11 cellular contexts compared by ENCODE assay signal in genomic region chr6:35401514-35401913, GRCh38. TPM values are rescaled to one million over a fixed set of nuclear protein-coding genes. Genes with fewer than 3 reads are reported as not detected.
A peak's percentile ranks its signal among the peaks of the same experiment; 100 is the strongest.
DNase-seq lines count a peak whose midpoint lies in the region; ATAC-seq and TF ChIP-seq lines count a peak whose summit lies in the region.
"Had no signal": no experiment of that assay in that cellular context is flagged by ENCODE, and none has a peak within 500 bp of the region (broad histone marks: within the 10 kb centered on the region; RNA-seq: fewer than 3 reads in every experiment).

No MANE protein-coding gene starts in this region.

- H3K4me1 Mint-ChIP-seq in activated naive CD8-positive, alpha-beta T cell treated with anti-CD3 and anti-CD28 coated beads, Interleukin-2, amount 10 ng/mL, durations not matched to agents 7 days and 5 days: peaks cover 22% of the 10 kb centered on the region
- peaks cover 21% of the 10 kb centered on the region for H3K4me1 Mint-ChIP-seq in activated naive CD8-positive, alpha-beta T cell treated with anti-CD3 and anti-CD28 coated beads for 36 hours
- H3K4me1 Mint-ChIP-seq in T-helper 17 cell: peaks cover 28% of the 10 kb centered on the region

- no peak for ATAC-seq in activated naive CD8-positive, alpha-beta T cell treated with anti-CD3 and anti-CD28 coated beads, Interleukin-2, amount 10 ng/mL, durations not matched to agents 7 days and 5 days (ENCODE audit: low read depth)
- ATAC-seq in T-helper 17 cell (no peak), left lung (peak; percentile 88), upper lobe of left lung (ENCODE audit: low FRiP score in 2 of 2) (peak; percentile 44 to 87), sciatic nerve (no peak)

- H3K27ac Mint-ChIP-seq in activated naive CD8-positive, alpha-beta T cell treated with anti-CD3 and anti-CD28 coated beads, Interleukin-2, amount 10 ng/mL, durations not matched to agents 7 days and 5 days: peak overlapping the region; percentile 59
- no peak overlapping the region for H3K27ac Mint-ChIP-seq in activated naive CD8-positive, alpha-beta T cell treated with anti-CD3 and anti-CD28 coated beads for 36 hours
- H3K27ac Mint-ChIP-seq in T-helper 17 cell: peak overlapping the region; percentile 59

- no peak for TF ChIP-seq POLR2A in upper lobe of left lung (IDR thresholded peaks at IDR 0.05)

- intact Hi-C loops in left lung (cut with DNase I) (no loop called here), sciatic nerve (cut with DNase I) (no loop called here)

- H3K4me3 ChIP-seq in left lung (no peak overlapping the region), upper lobe of left lung (no peak overlapping the region)
- H3K4me3 ChIP-seq: colonic mucosa had no signal

- H3K27ac ChIP-seq in left lung: peak overlapping the region in 1 of 2 donors; percentile 41
- H3K27ac ChIP-seq in upper lobe of left lung: peak overlapping the region in 3 of 4 donors; percentile 1 to 45 (median 27)
- H3K27ac ChIP-seq: colonic mucosa had no signal

- H3K9me3 Mint-ChIP-seq in activated naive CD8-positive, alpha-beta T cell treated with anti-CD3 and anti-CD28 coated beads, Interleukin-2, amount 10 ng/mL, durations not matched to agents 7 days and 5 days: no peaks in the 10 kb centered on the region
- no peaks in the 10 kb centered on the region for H3K9me3 Mint-ChIP-seq in activated naive CD8-positive, alpha-beta T cell treated with anti-CD3 and anti-CD28 coated beads for 36 hours

- H3K4me1 ChIP-seq in left lung (peaks cover 0 to 6% of the 10 kb centered on the region in 2 donors), upper lobe of left lung (peaks cover 7 to 32% (median 18%) of the 10 kb centered on the region in 4 donors)
- H3K4me1 ChIP-seq: colonic mucosa had no signal

- no peaks in the 10 kb centered on the region for H3K9me3 ChIP-seq in T-helper 17 cell (ENCODE audit: control insufficient read depth, low read length, poor library complexity, severe bottlenecking)
- no peaks in the 10 kb centered on the region for H3K9me3 ChIP-seq in left lung
- no peaks in the 10 kb centered on the region for H3K9me3 ChIP-seq in upper lobe of left lung
- H3K9me3 ChIP-seq: colonic mucosa had no signal

- no peak overlapping the region for H3K4me3 Mint-ChIP-seq in activated naive CD8-positive, alpha-beta T cell treated with anti-CD3 and anti-CD28 coated beads, Interleukin-2, amount 10 ng/mL, durations not matched to agents 7 days and 5 days
- H3K4me3 Mint-ChIP-seq in activated naive CD8-positive, alpha-beta T cell treated with anti-CD3 and anti-CD28 coated beads for 36 hours: no peak overlapping the region
- no peak overlapping the region for H3K4me3 Mint-ChIP-seq in T-helper 17 cell

- H3K27me3 ChIP-seq in left lung (no peaks in the 10 kb centered on the region), upper lobe of left lung (no peaks in the 10 kb centered on the region)
- H3K27me3 ChIP-seq: colonic mucosa had no signal

- DNase-seq in activated naive CD8-positive, alpha-beta T cell treated with anti-CD3 and anti-CD28 coated beads, Interleukin-2, amount 10 ng/mL, durations not matched to agents 7 days and 5 days: no peak
- no peak for DNase-seq in activated naive CD8-positive, alpha-beta T cell treated with anti-CD3 and anti-CD28 coated beads for 36 hours
- no peak for DNase-seq in T-helper 17 cell
- peak in 1 of 2 donors; percentile 71 for DNase-seq in left lung
- DNase-seq in upper lobe of left lung: peak in 1 of 2 donors; percentile 86
- no peak for DNase-seq in sciatic nerve (ENCODE audit: low spot score)
- no peak for DNase-seq in NCI-H128 (lab: John Stamatoyannopoulos, UW; ENCODE audit: unreplicated experiment)
- no peak for DNase-seq in effector CD4-positive, alpha-beta T cell
- DNase-seq: colonic mucosa, DMS79 treated with DMSO at 0.1 percent for 48 hours, hypothalamus had no signal

- H3K36me3 ChIP-seq in left lung (no peaks in the 10 kb centered on the region), upper lobe of left lung (no peaks in the 10 kb centered on the region)
- H3K36me3 ChIP-seq: colonic mucosa had no signal

- 66 to 82% methylated on average over 4 to 5 of the region's 5 CpGs for WGBS in upper lobe of left lung, 2 donors

- TF ChIP-seq EP300 in upper lobe of left lung (IDR thresholded peaks at IDR 0.05): peak in 1 of 4 donors; percentile 57

- H3K36me3 Mint-ChIP-seq in activated naive CD8-positive, alpha-beta T cell treated with anti-CD3 and anti-CD28 coated beads, Interleukin-2, amount 10 ng/mL, durations not matched to agents 7 days and 5 days: peaks cover 17% of the 10 kb centered on the region
- no peaks in the 10 kb centered on the region for H3K36me3 Mint-ChIP-seq in activated naive CD8-positive, alpha-beta T cell treated with anti-CD3 and anti-CD28 coated beads for 36 hours
- H3K36me3 Mint-ChIP-seq in T-helper 17 cell (ENCODE audit: low read depth): peaks cover 7% of the 10 kb centered on the region

- H3K27me3 Mint-ChIP-seq in activated naive CD8-positive, alpha-beta T cell treated with anti-CD3 and anti-CD28 coated beads, Interleukin-2, amount 10 ng/mL, durations not matched to agents 7 days and 5 days: no peaks in the 10 kb centered on the region
- H3K27me3 Mint-ChIP-seq in activated naive CD8-positive, alpha-beta T cell treated with anti-CD3 and anti-CD28 coated beads for 36 hours: no peaks in the 10 kb centered on the region
- no peaks in the 10 kb centered on the region for H3K27me3 Mint-ChIP-seq in T-helper 17 cell

- TF ChIP-seq CTCF in left lung (IDR thresholded peaks at IDR 0.05) (no peak), upper lobe of left lung (IDR thresholded peaks at IDR 0.05) (no peak)

- POLR2A ChIA-PET in activated naive CD8-positive, alpha-beta T cell treated with anti-CD3 and anti-CD28 coated beads, Interleukin-2, amount 10 ng/mL, durations not matched to agents 7 days and 5 days (lab: Charles Lee): interaction anchor here (0.6 to 0.8 kb wide), 2 partner anchors 16 to 50 kb away, joined by 3 to 7 read pairs; no protein-coding TSS in a partner anchor

RNA-seq across cellular contexts. Expression of gene FANCE, which starts 50.6 kb away (rescaled TPM):
- total RNA-seq in activated naive CD8-positive, alpha-beta T cell treated with anti-CD3 and anti-CD28 coated beads, Interleukin-2, amount 10 ng/mL, durations not matched to agents 7 days and 5 days: 10 to 100 TPM; 14.9 to 15.9 TPM
- total RNA-seq in activated naive CD8-positive, alpha-beta T cell treated with anti-CD3 and anti-CD28 coated beads for 36 hours: 10 to 100 TPM; 18.6 to 19.1 TPM
- total RNA-seq in T-helper 17 cell: 1 to 10 TPM; 3.7 to 4.5 TPM
- 1 to 10 TPM; 5.4 to 7.9 TPM for total RNA-seq in left lung
- total RNA-seq in upper lobe of left lung: 10 to 100 TPM in 3 of 6 donors, 1 to 10 TPM in 3; 6.1 to 13.3 (median 9.3) TPM
- 6.4 TPM for total RNA-seq in sciatic nerve

RNA-seq across cellular contexts. Expression of gene PPARD, which starts 59.2 kb away (rescaled TPM):
- total RNA-seq in activated naive CD8-positive, alpha-beta T cell treated with anti-CD3 and anti-CD28 coated beads, Interleukin-2, amount 10 ng/mL, durations not matched to agents 7 days and 5 days: 10 to 100 TPM; 43.0 to 45.9 TPM
- total RNA-seq in activated naive CD8-positive, alpha-beta T cell treated with anti-CD3 and anti-CD28 coated beads for 36 hours: 10 to 100 TPM; 17.0 to 17.8 TPM
- total RNA-seq in T-helper 17 cell: 10 to 100 TPM; 25.0 to 29.9 TPM
- 10 to 100 TPM; 23.5 to 28.4 TPM for total RNA-seq in left lung
- 10 to 100 TPM; 14.8 to 48.2 (median 31.5) TPM for total RNA-seq in upper lobe of left lung
- 26.7 TPM for total RNA-seq in sciatic nerve

Comparison
In these comparisons a context has a peak if more than half of its experiments do, and no peak if none do; other contexts are left out.
1. ATAC-seq: peak in left lung (single experiment) and upper lobe of left lung (2 of 2); none in activated naive CD8-positive, alpha-beta T cell treated with anti-CD3 and anti-CD28 coated beads, Interleukin-2, amount 10 ng/mL, durations not matched to agents 7 days and 5 days (single experiment), T-helper 17 cell (single experiment) and sciatic nerve (single experiment).